1 cellular context compared by ENCODE assay signal in the genomic region with DNA sequence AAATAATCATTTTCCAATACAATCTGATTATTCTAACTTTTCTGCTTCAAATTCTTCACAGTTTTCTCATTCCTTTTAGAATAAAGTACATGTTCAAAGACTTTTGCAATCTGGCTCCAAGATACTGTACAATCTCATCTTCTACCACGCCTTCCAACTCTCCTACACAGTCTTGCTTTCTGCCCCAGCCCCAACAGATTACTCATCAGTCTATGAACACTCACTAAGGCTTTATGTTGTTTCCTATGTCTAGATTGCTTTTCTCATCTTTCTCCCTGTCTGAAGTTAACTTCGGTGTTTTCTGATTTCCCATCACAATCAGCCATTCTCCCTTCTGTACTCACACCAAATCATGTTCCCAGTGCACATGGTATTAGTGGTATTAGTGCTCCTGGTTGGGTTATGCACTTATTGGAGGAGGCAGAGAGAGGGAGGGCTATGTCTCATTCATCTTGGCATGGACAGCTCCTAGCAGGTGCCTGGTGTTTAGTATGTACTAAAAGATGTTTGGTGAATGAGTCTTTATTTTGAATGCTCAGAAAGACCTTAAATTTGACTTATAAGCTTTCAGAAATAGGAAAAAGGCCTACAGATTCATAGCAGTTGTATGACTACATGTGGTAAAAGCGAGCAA.
TF ChIP-seq lines count a peak whose summit lies in the region.

No MANE protein-coding gene starts in this region.

TF ChIP-seq in A549, 52 proteins besides CTCF, POLR2A, EP300 and RAD21 (continued from another document):
- TF ChIP-seq MAX (IDR thresholded peaks at IDR 0.05) (peak; percentile 13; the same call in 1 of the 2 replicates), JUNB (IDR thresholded peaks at IDR 0.05) (0 out of 2 replicates have a peak, but pooled peaks have one; percentile 27)
